ENCODE assay signal across 7 cellular contexts in the genomic region with DNA sequence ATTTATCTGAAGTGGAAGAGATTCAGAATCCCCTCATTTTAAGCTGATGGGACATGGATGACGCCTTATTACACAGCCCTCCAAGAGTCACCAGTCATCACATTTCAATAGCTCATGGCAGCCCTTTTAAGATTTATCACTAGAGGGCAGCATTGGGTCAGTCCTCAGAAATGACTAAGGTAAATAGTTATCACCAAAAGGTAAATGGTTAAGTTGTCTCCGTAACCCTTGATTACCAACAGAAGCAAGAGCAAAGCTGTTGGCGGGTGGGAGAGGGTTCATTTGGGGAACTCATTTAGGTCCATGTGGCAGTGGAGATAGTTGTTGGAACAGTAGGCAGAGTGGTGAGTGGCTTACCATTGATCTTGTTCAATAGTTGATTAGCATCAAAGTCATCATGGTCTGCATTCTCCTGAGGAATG.
A peak's percentile ranks its signal among the peaks of the same experiment; 100 is the strongest.
DNase-seq lines count a peak whose midpoint lies in the region; ATAC-seq and TF ChIP-seq lines count a peak whose summit lies in the region.

No MANE protein-coding gene starts in this region.

- no peaks in the 10 kb centered on the region for H3K4me1 Mint-ChIP-seq in stimulated activated naive B cell treated with anti-CD40 and anti-IgM and Interleukin-4, amounts not matched to agents 10 μg/mL and 1 μg/mL and 100 μg/mL, for 72 hours

- no peaks in the 10 kb centered on the region for H3K36me3 ChIP-seq in RWPE2 (ENCODE audit: low read depth)

- H3K27ac Mint-ChIP-seq in stimulated activated naive B cell treated with anti-CD40 and anti-IgM and Interleukin-4, amounts not matched to agents 10 μg/mL and 1 μg/mL and 100 μg/mL, for 72 hours, result no peak overlapping the region

- no peaks in the 10 kb centered on the region for H3K27me3 Mint-ChIP-seq in stimulated activated naive B cell treated with anti-CD40 and anti-IgM and Interleukin-4, amounts not matched to agents 10 μg/mL and 1 μg/mL and 100 μg/mL, for 72 hours

- no peaks in the 10 kb centered on the region for H3K36me3 Mint-ChIP-seq in stimulated activated naive B cell treated with anti-CD40 and anti-IgM and Interleukin-4, amounts not matched to agents 10 μg/mL and 1 μg/mL and 100 μg/mL, for 72 hours

- H3K27ac ChIP-seq in RWPE2 (ENCODE audit: poor library complexity, severe bottlenecking), result no peak overlapping the region

- no peak overlapping the region for H3K4me3 Mint-ChIP-seq in stimulated activated naive B cell treated with anti-CD40 and anti-IgM and Interleukin-4, amounts not matched to agents 10 μg/mL and 1 μg/mL and 100 μg/mL, for 72 hours

- no peaks in the 10 kb centered on the region for H3K27me3 ChIP-seq in RWPE2 (ENCODE audit: insufficient read depth, poor library complexity, severe bottlenecking)

- no peaks in the 10 kb centered on the region for H3K9me3 ChIP-seq in RWPE2 (ENCODE audit: severe bottlenecking)

- peak; percentile 69 for TF ChIP-seq CTCF in GM12864 (IDR thresholded peaks at IDR 0.05; ENCODE audit: low read depth, low read length, missing control alignments)
- peak; percentile 84 for TF ChIP-seq CTCF in LNCAP (IDR thresholded peaks at IDR 0.05)
- peak; percentile 97 for TF ChIP-seq CTCF in RWPE2 (IDR thresholded peaks at IDR 0.05; ENCODE audit: poor library complexity, severe bottlenecking)

- no peaks in the 10 kb centered on the region for H3K9me3 Mint-ChIP-seq in stimulated activated naive B cell treated with anti-CD40 and anti-IgM and Interleukin-4, amounts not matched to agents 10 μg/mL and 1 μg/mL and 100 μg/mL, for 72 hours

- peak; percentile 81 for ATAC-seq in GM21786 (IDR thresholded peaks at IDR 0.05; ENCODE audit: unreplicated experiment)
- ATAC-seq in RWPE2 (ENCODE audit: low read depth), result peak; percentile 94
- ATAC-seq in stimulated activated naive B cell treated with anti-CD40 and anti-IgM and Interleukin-4, amounts not matched to agents 10 μg/mL and 1 μg/mL and 100 μg/mL, for 72 hours (replicated peaks), result peak; percentile 74 to 82

- H3K4me3 ChIP-seq in GM12864 (ENCODE audit: low read depth, low read length), result no peak overlapping the region
- H3K4me3 ChIP-seq in RWPE2 (ENCODE audit: severe bottlenecking), result no peak overlapping the region

- DNase-seq in GM12864 (ENCODE audit: low read depth), result peak; percentile 13
- no peak for DNase-seq in RWPE2 (ENCODE audit: low spot score)
- peak; percentile 51 to 77 for DNase-seq in T47D (ENCODE audit: low read depth in 1 of 2, low spot score in 1 of 2)
- DNase-seq in kidney glomerular epithelial cell (lab: John Stamatoyannopoulos, UW), result peak; percentile 45
- DNase-seq in stimulated activated naive B cell treated with anti-CD40 and anti-IgM and Interleukin-4, amounts not matched to agents 10 μg/mL and 1 μg/mL and 100 μg/mL, for 72 hours, result peak; percentile 15

- H3K4me1 ChIP-seq in RWPE2 (ENCODE audit: insufficient read depth, poor library complexity, severe bottlenecking), result no peaks in the 10 kb centered on the region

- in situ Hi-C loops in T47D (cut with HindIII; ENCODE audit: low pct_unique_long_range_greater_than_20kb, low sequenced_read_pairs), result no loop called here
